2 cellular contexts compared by ENCODE assay signal in the genomic region with DNA sequence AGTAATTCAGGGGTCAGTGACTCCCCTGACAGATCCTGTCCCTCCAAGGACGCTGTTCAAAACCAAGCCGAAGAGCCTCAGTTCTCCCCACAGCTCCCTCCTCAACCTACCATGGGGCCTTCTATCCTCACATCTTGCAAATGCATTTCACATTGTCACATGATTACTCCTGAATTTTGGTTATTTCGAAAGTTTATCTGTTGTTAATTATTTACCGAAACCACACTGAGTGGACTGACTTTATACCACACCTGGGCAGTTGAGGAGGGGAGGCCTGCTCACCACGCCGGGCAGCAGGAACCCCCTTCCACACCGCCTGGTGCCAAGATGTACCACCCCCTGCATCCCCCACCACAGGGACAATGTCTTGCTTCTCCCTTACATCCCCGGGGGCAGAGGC.
TF ChIP-seq lines count a peak whose summit lies in the region.

No MANE protein-coding gene starts in this region.

TF ChIP-seq in SK-N-SH, 30 proteins besides CTCF, POLR2A, EP300 and RAD21:
- TF ChIP-seq, protein P1, sequence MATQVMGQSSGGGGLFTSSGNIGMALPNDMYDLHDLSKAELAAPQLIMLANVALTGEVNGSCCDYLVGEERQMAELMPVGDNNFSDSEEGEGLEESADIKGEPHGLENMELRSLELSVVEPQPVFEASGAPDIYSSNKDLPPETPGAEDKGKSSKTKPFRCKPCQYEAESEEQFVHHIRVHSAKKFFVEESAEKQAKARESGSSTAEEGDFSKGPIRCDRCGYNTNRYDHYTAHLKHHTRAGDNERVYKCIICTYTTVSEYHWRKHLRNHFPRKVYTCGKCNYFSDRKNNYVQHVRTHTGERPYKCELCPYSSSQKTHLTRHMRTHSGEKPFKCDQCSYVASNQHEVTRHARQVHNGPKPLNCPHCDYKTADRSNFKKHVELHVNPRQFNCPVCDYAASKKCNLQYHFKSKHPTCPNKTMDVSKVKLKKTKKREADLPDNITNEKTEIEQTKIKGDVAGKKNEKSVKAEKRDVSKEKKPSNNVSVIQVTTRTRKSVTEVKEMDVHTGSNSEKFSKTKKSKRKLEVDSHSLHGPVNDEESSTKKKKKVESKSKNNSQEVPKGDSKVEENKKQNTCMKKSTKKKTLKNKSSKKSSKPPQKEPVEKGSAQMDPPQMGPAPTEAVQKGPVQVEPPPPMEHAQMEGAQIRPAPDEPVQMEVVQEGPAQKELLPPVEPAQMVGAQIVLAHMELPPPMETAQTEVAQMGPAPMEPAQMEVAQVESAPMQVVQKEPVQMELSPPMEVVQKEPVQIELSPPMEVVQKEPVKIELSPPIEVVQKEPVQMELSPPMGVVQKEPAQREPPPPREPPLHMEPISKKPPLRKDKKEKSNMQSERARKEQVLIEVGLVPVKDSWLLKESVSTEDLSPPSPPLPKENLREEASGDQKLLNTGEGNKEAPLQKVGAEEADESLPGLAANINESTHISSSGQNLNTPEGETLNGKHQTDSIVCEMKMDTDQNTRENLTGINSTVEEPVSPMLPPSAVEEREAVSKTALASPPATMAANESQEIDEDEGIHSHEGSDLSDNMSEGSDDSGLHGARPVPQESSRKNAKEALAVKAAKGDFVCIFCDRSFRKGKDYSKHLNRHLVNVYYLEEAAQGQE (IDR thresholded peaks at IDR 0.05; ENCODE audit: low read depth, low read length), result no peak
- TF ChIP-seq, protein P2, sequence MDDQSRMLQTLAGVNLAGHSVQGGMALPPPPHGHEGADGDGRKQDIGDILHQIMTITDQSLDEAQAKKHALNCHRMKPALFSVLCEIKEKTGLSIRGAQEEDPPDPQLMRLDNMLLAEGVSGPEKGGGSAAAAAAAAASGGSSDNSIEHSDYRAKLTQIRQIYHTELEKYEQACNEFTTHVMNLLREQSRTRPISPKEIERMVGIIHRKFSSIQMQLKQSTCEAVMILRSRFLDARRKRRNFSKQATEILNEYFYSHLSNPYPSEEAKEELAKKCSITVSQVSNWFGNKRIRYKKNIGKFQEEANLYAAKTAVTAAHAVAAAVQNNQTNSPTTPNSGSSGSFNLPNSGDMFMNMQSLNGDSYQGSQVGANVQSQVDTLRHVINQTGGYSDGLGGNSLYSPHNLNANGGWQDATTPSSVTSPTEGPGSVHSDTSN (IDR thresholded peaks at IDR 0.05), result no peak
- peak; percentile 6; the same call in 1 of the 2 replicates for TF ChIP-seq GATA2 (CRISPR knock-in tag; IDR thresholded peaks at IDR 0.05)

TF ChIP-seq in SK-N-SH treated with all-trans-retinoic acid at 6 μM for 48 hours, 23 proteins besides CTCF, POLR2A, EP300 and RAD21:
- TF ChIP-seq ARNTL (CRISPR knock-in tag; IDR thresholded peaks at IDR 0.05; ENCODE audit: borderline replicate concordance, low read depth) (no peak), ZFP30 (CRISPR knock-in tag; IDR thresholded peaks at IDR 0.05) (no peak), ZFP3 (CRISPR knock-in tag; IDR thresholded peaks at IDR 0.05) (no peak), SNAI2 (CRISPR knock-in tag; IDR thresholded peaks at IDR 0.05) (no peak), CSDC2 (CRISPR knock-in tag; IDR thresholded peaks at IDR 0.05) (no peak)
- TF ChIP-seq, protein P3, sequence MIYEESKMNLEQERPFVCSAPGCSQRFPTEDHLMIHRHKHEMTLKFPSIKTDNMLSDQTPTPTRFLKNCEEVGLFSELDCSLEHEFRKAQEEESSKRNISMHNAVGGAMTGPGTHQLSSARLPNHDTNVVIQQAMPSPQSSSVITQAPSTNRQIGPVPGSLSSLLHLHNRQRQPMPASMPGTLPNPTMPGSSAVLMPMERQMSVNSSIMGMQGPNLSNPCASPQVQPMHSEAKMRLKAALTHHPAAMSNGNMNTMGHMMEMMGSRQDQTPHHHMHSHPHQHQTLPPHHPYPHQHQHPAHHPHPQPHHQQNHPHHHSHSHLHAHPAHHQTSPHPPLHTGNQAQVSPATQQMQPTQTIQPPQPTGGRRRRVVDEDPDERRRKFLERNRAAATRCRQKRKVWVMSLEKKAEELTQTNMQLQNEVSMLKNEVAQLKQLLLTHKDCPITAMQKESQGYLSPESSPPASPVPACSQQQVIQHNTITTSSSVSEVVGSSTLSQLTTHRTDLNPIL (CRISPR knock-in tag; IDR thresholded peaks at IDR 0.05; ENCODE audit: low read depth), result no peak
